17 cellular contexts compared by ENCODE assay signal in the genomic region with DNA sequence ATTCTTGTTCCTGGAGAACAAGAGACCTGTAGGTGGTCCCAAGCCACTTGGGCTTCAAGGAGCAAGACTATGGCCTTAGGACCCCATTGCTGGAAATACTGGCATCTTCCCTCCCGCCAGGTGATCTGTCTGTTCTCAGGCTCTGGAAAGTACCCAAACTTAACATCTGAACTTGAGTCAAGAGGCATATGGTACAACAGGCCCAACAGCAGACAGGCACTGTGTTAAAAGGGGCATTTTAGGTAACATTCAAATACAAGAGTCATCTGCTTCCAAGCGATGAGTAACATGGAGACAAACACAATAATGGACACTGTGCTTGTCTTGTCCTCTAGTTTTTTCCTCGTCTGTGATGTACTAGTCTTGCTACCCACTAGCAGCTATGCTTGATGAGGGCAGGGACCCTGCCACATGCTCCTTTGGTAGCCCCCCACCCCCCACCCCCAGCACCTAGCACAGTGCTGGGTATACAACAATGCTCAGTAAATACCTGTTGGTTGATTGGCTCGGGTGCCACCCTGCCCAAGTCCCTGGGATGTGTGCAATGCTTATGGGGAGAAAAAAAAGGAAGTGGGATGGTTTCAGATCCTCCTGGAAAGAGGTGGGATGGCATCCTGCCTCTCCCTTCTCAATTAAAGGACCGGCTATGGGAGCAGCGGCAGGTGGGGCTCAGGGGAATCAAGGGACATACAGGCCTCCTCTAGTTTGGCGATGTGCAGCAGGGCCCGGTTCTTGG. TPM values are rescaled to one million over a fixed set of nuclear protein-coding genes. Genes with fewer than 3 reads are reported as not detected.
DNase-seq lines count a peak whose midpoint lies in the region; ATAC-seq, FAIRE-seq and TF ChIP-seq lines count a peak whose summit lies in the region.
"Had no signal": no experiment of that assay in that cellular context is flagged by ENCODE, and none has a peak within 500 bp of the region (broad histone marks: within the 10 kb centered on the region; RNA-seq: fewer than 3 reads in every experiment).

No MANE protein-coding gene starts in this region.

- peaks cover 17% of the 10 kb centered on the region for H3K4me1 Mint-ChIP-seq in WTC11

- H2AFZ ChIP-seq in HepG2 (ENCODE audit: low read length), result no peak overlapping the region

- H4K20me1 ChIP-seq in HepG2 (ENCODE audit: insufficient read depth, low read length), result no peaks in the 10 kb centered on the region

- no peak overlapping the region for H3K4me3 Mint-ChIP-seq in WTC11
- H3K4me3 Mint-ChIP-seq: CD4-positive, alpha-beta memory T cell had no signal

- CTCF ChIA-PET in HepG2 (lab: Yijun Ruan, JAX; ENCODE audit: low intra/inter-chr PET ratio, low total read pairs) (interaction anchor here (0.7 to 1.2 kb wide), 2 partner anchors 41 to 51 kb away, joined by 3 to 6 read pairs; no protein-coding TSS in a partner anchor), RWPE1 (lab: Yijun Ruan, JAX) (interaction anchor here (0.6 to 1.5 kb wide), 2 partner anchors 8 to 328 kb away, joined by 3 to 6 read pairs; no protein-coding TSS in a partner anchor), WTC11 (lab: Charles Lee) (interaction anchor here (0.6 to 8.4 kb wide), 53 partner anchors 7 to 573 kb away, joined by 3 to 193 read pairs (median 6); partner anchors contain the start of genes CDK12, CSF3, MED24 and NR1D1)

- TF ChIP-seq RAD21 in HepG2 (CRISPR knock-in tag; IDR thresholded peaks at IDR 0.05), result no peak

- intact Hi-C loops in HepG2 (cut with micrococcal nuclease; ENCODE audit: unreplicated experiment) (no loop called here), right lobe of liver (cut with DNase I) (no loop called here)

- H3K4me1 ChIP-seq in HepG2 (ENCODE audit: insufficient read depth, low read length), result peaks cover 12% of the 10 kb centered on the region
- peaks cover 0 to 21% (median 7%) of the 10 kb centered on the region in 4 donors for H3K4me1 ChIP-seq in right lobe of liver

- no peak for TF ChIP-seq POLR2A in HepG2 (IDR thresholded peaks at IDR 0.05; ENCODE audit: insufficient read depth in 1 of 2, low read depth in 2 of 2, low read length in 2 of 2)
- TF ChIP-seq POLR2A in right lobe of liver (IDR thresholded peaks at IDR 0.05), result no peak

- no peaks in the 10 kb centered on the region for H3K9me3 Mint-ChIP-seq in WTC11
- H3K9me3 Mint-ChIP-seq: CD4-positive, alpha-beta memory T cell had no signal

- POLR2A ChIA-PET in HepG2 (lab: Yijun Ruan, JAX) (interaction anchor here (1.2 kb wide), 1 partner anchor 52 kb away, joined by 3 read pairs; no protein-coding TSS in a partner anchor), RWPE1 (lab: Yijun Ruan, JAX; ENCODE audit: low non-redundant PET) (no interaction called here), WTC11 (lab: Charles Lee) (interaction anchor here (0.6 to 1.5 kb wide), 5 partner anchors 12 to 141 kb away, joined by 3 to 10 read pairs (median 3); partner anchors contain the start of gene MED24)

- no peaks in the 10 kb centered on the region for H3K27me3 Mint-ChIP-seq in WTC11 (ENCODE audit: low read depth)
- H3K27me3 Mint-ChIP-seq: CD4-positive, alpha-beta memory T cell had no signal

- no peaks in the 10 kb centered on the region for H3K79me2 ChIP-seq in HepG2 (ENCODE audit: insufficient read depth, low read length)

- BruUV-seq in HepG2 (replicated peaks; lab: Mats Ljungman, UMichigan), result no TSS peak

- H3K36me3 ChIP-seq in HepG2 (replicated peaks in 1 of 2; ENCODE audit: control insufficient read depth in 1 of 2, insufficient read depth in 2 of 2, low read length in 2 of 2), result peaks cover 33 to 59% of the 10 kb centered on the region in 2 experiments; a peak in 4 of 5 replicates
- peaks cover 0 to 32% (median 2%) of the 10 kb centered on the region in 4 donors for H3K36me3 ChIP-seq in right lobe of liver

- H3K27ac ChIP-seq in HepG2 (ENCODE audit: extremely low read length, insufficient read depth, low read length) (no peak overlapping the region), right lobe of liver (no peak overlapping the region), RWPE1 (peak overlapping the region; percentile 7; the same call in 1 of the 2 replicates)

- H3K4me3 ChIP-seq in HepG2 (replicated peaks in 1 of 3; ENCODE audit: insufficient read depth in 1 of 3, low read depth in 2 of 3, low read length in 3 of 3), result no peak overlapping the region
- H3K4me3 ChIP-seq in right lobe of liver, result no peak overlapping the region

- H3K36me3 Mint-ChIP-seq in WTC11, result peaks cover 22% of the 10 kb centered on the region

- TF ChIP-seq EP300 in HepG2 (IDR thresholded peaks at IDR 0.05; ENCODE audit: low read depth in 2 of 2, low read length in 2 of 2) (no peak), HepG2 (CRISPR knock-in tag; IDR thresholded peaks at IDR 0.05; ENCODE audit: borderline replicate concordance) (no peak)

- in situ Hi-C loops in HepG2 (cut with HindIII; ENCODE audit: extremely low pct_ligation_motif_present, low pct_unique_long_range_greater_than_20kb), result loop anchor here (5.0 kb wide), 1 partner anchor 53 kb away; no protein-coding TSS in a partner anchor

- FAIRE-seq in HepG2 (lab: Jason Lieb, UNC), result peak; percentile 42
- FAIRE-seq: A204.1, D721Med had no signal

- H3K27ac Mint-ChIP-seq in WTC11, result no peak overlapping the region

- H3K4me2 ChIP-seq in HepG2 (ENCODE audit: low read depth, low read length), result no peak overlapping the region

- H3K9me3 ChIP-seq in HepG2 (ENCODE audit: low read length) (no peaks in the 10 kb centered on the region), right lobe of liver (no peaks in the 10 kb centered on the region)

- DNase-seq in HepG2 (ENCODE audit: low spot score) (no peak), right lobe of liver (no peak), RWPE1 (ENCODE audit: low spot score) (no peak), cerebellum (ENCODE audit: low spot score) (peak; percentile 45), omental fat pad (ENCODE audit: low spot score) (no peak), WTC11 (ENCODE audit: low spot score) (no peak), inferior parietal cortex (ENCODE audit: extremely low spot score) (no peak), pons (ENCODE audit: low spot score) (no peak)
- DNase-seq: CD4-positive, alpha-beta memory T cell; DMS79 treated with DMSO at 0.1 percent for 48 hours; NCI-H1417; NCI-H187 treated with DMSO at 0.1 percent for 48 hours; SIG-M5 had no signal

- TF ChIP-seq CTCF in HepG2 (CRISPR knock-in tag; IDR thresholded peaks at IDR 0.05) (no peak), right lobe of liver (IDR thresholded peaks at IDR 0.05) (no peak), RWPE1 (conservative IDR thresholded peaks at IDR 0.05; ENCODE audit: low read depth) (no peak), omental fat pad (IDR thresholded peaks at IDR 0.05) (no peak), WTC11 (IDR thresholded peaks at IDR 0.05) (no peak)

- no peak overlapping the region for H3K9ac ChIP-seq in HepG2 (ENCODE audit: insufficient read depth, low read depth, low read length)

- ATAC-seq in HepG2 (no peak), right lobe of liver (no peak), omental fat pad (ENCODE audit: low FRiP score) (no peak), WTC11 (no peak)

- H3K27me3 ChIP-seq in HepG2 (ENCODE audit: control insufficient read depth in 1 of 2, insufficient read depth in 2 of 2, low read length in 2 of 2) (no peaks in the 10 kb centered on the region), right lobe of liver (no peaks in the 10 kb centered on the region)

- WGBS in HepG2 (ENCODE audit: low lambda C conversion rate), result 93% methylated on average over 8 of the region's 8 CpGs
- 82% methylated on average over 4 of the region's 8 CpGs for WGBS in right lobe of liver (ENCODE audit: insufficient coverage, low coverage, low lambda C conversion rate, missing lambda C conversion rate)

RNA-seq across cellular contexts. Expression of gene CSF3, which starts 19.4 kb away (rescaled TPM):
- total RNA-seq in HepG2 (2016; rRNA removed; fragmentation: Illumina TruSeq; extraction: Trizol) (not detected in 2 replicates), right lobe of liver (under 1 TPM in 1 of 6 experiments, not detected in 5; 0.31 TPM), cerebellum (0.27 TPM), omental fat pad (10 to 100 TPM in 2 of 4 donors, not detected in 2; 51.8 to 75.2 TPM), WTC11 (2021) (not detected in 3 replicates)
- total RNA-seq in HepG2 (2016; cell fraction: cytosol; rRNA removed; fragmentation: Illumina TruSeq; extraction: Trizol; ENCODE audit: low read depth), result not detected in 2 replicates
- total RNA-seq in HepG2 (2016; cell fraction: insoluble cytoplasmic fraction; rRNA removed; fragmentation: Illumina TruSeq; extraction: Trizol), result not detected in 2 replicates
- not detected in 2 replicates for total RNA-seq in HepG2 (2016; cell fraction: membrane; rRNA removed; fragmentation: Illumina TruSeq; extraction: Trizol)
- total RNA-seq in HepG2 (2016; cell fraction: nucleus; rRNA removed; fragmentation: Illumina TruSeq; extraction: Trizol), result not detected in 2 replicates
- 0.07 and 0.09 TPM in 2 replicates for polyA plus RNA-seq in HepG2 (2011; rRNA removed)
- 0.03 and 0.12 TPM in 2 replicates for polyA plus RNA-seq in HepG2 (2011; cell fraction: cytosol; rRNA removed)
- 0.23 and 0.47 TPM in 2 replicates for polyA plus RNA-seq in HepG2 (2011; cell fraction: nucleus; rRNA removed)
- polyA plus RNA-seq in HepG2 (2012), result not detected in 2 replicates
- polyA plus RNA-seq in HepG2 (2016; cell fraction: cytosol; fragmentation: Illumina TruSeq; extraction: Trizol; ENCODE audit: low read depth), result not detected in 2 replicates
- polyA plus RNA-seq in HepG2 (2016; cell fraction: insoluble cytoplasmic fraction; fragmentation: Illumina TruSeq; extraction: Trizol; ENCODE audit: low read depth), result not detected in 2 replicates
- not detected in 2 replicates for polyA plus RNA-seq in HepG2 (2016; cell fraction: membrane; fragmentation: Illumina TruSeq; extraction: Trizol; ENCODE audit: low read depth)
- polyA plus RNA-seq in HepG2 (2016; cell fraction: nucleus; fragmentation: Illumina TruSeq; extraction: Trizol; ENCODE audit: insufficient read depth, low read depth), result 0.39 TPM in 1 of 2 replicates, not detected in the other
- polyA minus RNA-seq in HepG2 (2011; rRNA and poly(A)+ RNA removed; ENCODE audit: low replicate concordance), result 0.40 TPM in 1 of 2 replicates, not detected in the other
- not detected in 2 replicates for polyA minus RNA-seq in HepG2 (2011; cell fraction: cytosol; rRNA and poly(A)+ RNA removed)
- not detected in 2 replicates for polyA minus RNA-seq in HepG2 (2011; cell fraction: nucleus; rRNA and poly(A)+ RNA removed)
- total RNA-seq: CD4-positive, alpha-beta memory T cell; RPMI7951 had no signal
- polyA plus RNA-seq: BJ; CD4-positive, alpha-beta memory T cell had no signal

RNA-seq across cellular contexts. Expression of gene MED24, which starts 19.6 kb away (rescaled TPM):
- total RNA-seq in HepG2 (2016; rRNA removed; fragmentation: Illumina TruSeq; extraction: Trizol) (51.1 and 66.5 TPM in 2 replicates), right lobe of liver (10 to 100 TPM; 29.0 to 38.2 (median 35.9) TPM), cerebellum (75.9 TPM), omental fat pad (10 to 100 TPM; 40.0 to 53.6 (median 49.2) TPM), WTC11 (2021) (95.5 to 107 TPM (median 103 TPM) in 3 replicates)
- 14.5 and 17.6 TPM in 2 replicates for total RNA-seq in HepG2 (2016; cell fraction: cytosol; rRNA removed; fragmentation: Illumina TruSeq; extraction: Trizol; ENCODE audit: low read depth)
- 50.7 and 65.1 TPM in 2 replicates for total RNA-seq in HepG2 (2016; cell fraction: insoluble cytoplasmic fraction; rRNA removed; fragmentation: Illumina TruSeq; extraction: Trizol)
- total RNA-seq in HepG2 (2016; cell fraction: membrane; rRNA removed; fragmentation: Illumina TruSeq; extraction: Trizol), result 26.0 and 27.2 TPM in 2 replicates
- 65.1 and 70.6 TPM in 2 replicates for total RNA-seq in HepG2 (2016; cell fraction: nucleus; rRNA removed; fragmentation: Illumina TruSeq; extraction: Trizol)
- 67.7 and 78.0 TPM in 2 replicates for polyA plus RNA-seq in HepG2 (2011; rRNA removed)
- polyA plus RNA-seq in HepG2 (2011; cell fraction: cytosol; rRNA removed), result 28.7 and 32.2 TPM in 2 replicates
- polyA plus RNA-seq in HepG2 (2011; cell fraction: nucleus; rRNA removed), result 613 and 896 TPM in 2 replicates
- polyA plus RNA-seq in HepG2 (2012), result 70.6 and 74.6 TPM in 2 replicates
- 9.7 and 12.0 TPM in 2 replicates for polyA plus RNA-seq in HepG2 (2016; cell fraction: cytosol; fragmentation: Illumina TruSeq; extraction: Trizol; ENCODE audit: low read depth)
- polyA plus RNA-seq in HepG2 (2016; cell fraction: insoluble cytoplasmic fraction; fragmentation: Illumina TruSeq; extraction: Trizol; ENCODE audit: low read depth), result 46.8 and 59.5 TPM in 2 replicates
- polyA plus RNA-seq in HepG2 (2016; cell fraction: membrane; fragmentation: Illumina TruSeq; extraction: Trizol; ENCODE audit: low read depth), result 20.4 and 23.8 TPM in 2 replicates
- polyA plus RNA-seq in HepG2 (2016; cell fraction: nucleus; fragmentation: Illumina TruSeq; extraction: Trizol; ENCODE audit: insufficient read depth, low read depth), result 182 and 188 TPM in 2 replicates
- polyA minus RNA-seq in HepG2 (2011; rRNA and poly(A)+ RNA removed; ENCODE audit: low replicate concordance), result 133 and 240 TPM in 2 replicates
- 49.1 and 58.4 TPM in 2 replicates for polyA minus RNA-seq in HepG2 (2011; cell fraction: cytosol; rRNA and poly(A)+ RNA removed)
- polyA minus RNA-seq in HepG2 (2011; cell fraction: nucleus; rRNA and poly(A)+ RNA removed), result 159 and 161 TPM in 2 replicates

RNA-seq across cellular contexts. Expression of gene THRA, which starts 28.2 kb away (rescaled TPM):
- total RNA-seq in HepG2 (2016; rRNA removed; fragmentation: Illumina TruSeq; extraction: Trizol), result 9.9 and 10.4 TPM in 2 replicates
- 4.9 and 5.0 TPM in 2 replicates for total RNA-seq in HepG2 (2016; cell fraction: cytosol; rRNA removed; fragmentation: Illumina TruSeq; extraction: Trizol; ENCODE audit: low read depth)
- 8.1 and 10.9 TPM in 2 replicates for total RNA-seq in HepG2 (2016; cell fraction: insoluble cytoplasmic fraction; rRNA removed; fragmentation: Illumina TruSeq; extraction: Trizol)
- total RNA-seq in HepG2 (2016; cell fraction: membrane; rRNA removed; fragmentation: Illumina TruSeq; extraction: Trizol), result 12.8 TPM in 2 replicates
- total RNA-seq in HepG2 (2016; cell fraction: nucleus; rRNA removed; fragmentation: Illumina TruSeq; extraction: Trizol), result 5.9 and 6.8 TPM in 2 replicates
- 8.0 and 8.6 TPM in 2 replicates for polyA plus RNA-seq in HepG2 (2011; rRNA removed)
- 7.7 and 8.0 TPM in 2 replicates for polyA plus RNA-seq in HepG2 (2011; cell fraction: cytosol; rRNA removed)
- polyA plus RNA-seq in HepG2 (2011; cell fraction: nucleus; rRNA removed), result 12.1 and 13.6 TPM in 2 replicates
- 11.6 and 15.5 TPM in 2 replicates for polyA plus RNA-seq in HepG2 (2012)
- 4.3 TPM in 2 replicates for polyA plus RNA-seq in HepG2 (2016; cell fraction: cytosol; fragmentation: Illumina TruSeq; extraction: Trizol; ENCODE audit: low read depth)
- 8.0 and 12.4 TPM in 2 replicates for polyA plus RNA-seq in HepG2 (2016; cell fraction: insoluble cytoplasmic fraction; fragmentation: Illumina TruSeq; extraction: Trizol; ENCODE audit: low read depth)
- 9.9 and 10.7 TPM in 2 replicates for polyA plus RNA-seq in HepG2 (2016; cell fraction: membrane; fragmentation: Illumina TruSeq; extraction: Trizol; ENCODE audit: low read depth)
- polyA plus RNA-seq in HepG2 (2016; cell fraction: nucleus; fragmentation: Illumina TruSeq; extraction: Trizol; ENCODE audit: insufficient read depth, low read depth), result 11.5 and 12.3 TPM in 2 replicates
- polyA minus RNA-seq in HepG2 (2011; rRNA and poly(A)+ RNA removed; ENCODE audit: low replicate concordance), result 14.3 and 17.9 TPM in 2 replicates
- 5.3 and 7.4 TPM in 2 replicates for polyA minus RNA-seq in HepG2 (2011; cell fraction: cytosol; rRNA and poly(A)+ RNA removed)
- polyA minus RNA-seq in HepG2 (2011; cell fraction: nucleus; rRNA and poly(A)+ RNA removed), result 7.2 and 7.5 TPM in 2 replicates
- 1 to 10 TPM; 3.7 to 9.4 (median 7.7) TPM for total RNA-seq in right lobe of liver
- total RNA-seq in cerebellum, result 69.7 TPM
- total RNA-seq in omental fat pad, result 10 to 100 TPM; 35.7 to 87.2 (median 55.2) TPM
- 11.9 to 15.9 TPM (median 12.0 TPM) in 3 replicates for total RNA-seq in WTC11 (2021)

RNA-seq across cellular contexts. Expression of gene PSMD3, which starts 54.0 kb away (rescaled TPM):
- total RNA-seq in HepG2 (2016; rRNA removed; fragmentation: Illumina TruSeq; extraction: Trizol) (114 and 146 TPM in 2 replicates), right lobe of liver (10 to 100 TPM; 58.3 to 85.3 (median 67.4) TPM), cerebellum (50.5 TPM), omental fat pad (10 to 100 TPM; 75.3 to 98.0 (median 79.4) TPM), WTC11 (2021) (157 to 190 TPM (median 158 TPM) in 3 replicates)
- total RNA-seq in HepG2 (2016; cell fraction: cytosol; rRNA removed; fragmentation: Illumina TruSeq; extraction: Trizol; ENCODE audit: low read depth), result 19.9 and 20.3 TPM in 2 replicates
- total RNA-seq in HepG2 (2016; cell fraction: insoluble cytoplasmic fraction; rRNA removed; fragmentation: Illumina TruSeq; extraction: Trizol), result 99.4 and 154 TPM in 2 replicates
- 37.5 and 39.8 TPM in 2 replicates for total RNA-seq in HepG2 (2016; cell fraction: membrane; rRNA removed; fragmentation: Illumina TruSeq; extraction: Trizol)
- total RNA-seq in HepG2 (2016; cell fraction: nucleus; rRNA removed; fragmentation: Illumina TruSeq; extraction: Trizol), result 88.8 and 102 TPM in 2 replicates
- 97.4 and 118 TPM in 2 replicates for polyA plus RNA-seq in HepG2 (2011; rRNA removed)
- 82.0 and 93.0 TPM in 2 replicates for polyA plus RNA-seq in HepG2 (2011; cell fraction: cytosol; rRNA removed)
- polyA plus RNA-seq in HepG2 (2011; cell fraction: nucleus; rRNA removed), result 117 and 120 TPM in 2 replicates
- 97.2 and 131 TPM in 2 replicates for polyA plus RNA-seq in HepG2 (2012)
- 14.5 and 14.8 TPM in 2 replicates for polyA plus RNA-seq in HepG2 (2016; cell fraction: cytosol; fragmentation: Illumina TruSeq; extraction: Trizol; ENCODE audit: low read depth)
- polyA plus RNA-seq in HepG2 (2016; cell fraction: insoluble cytoplasmic fraction; fragmentation: Illumina TruSeq; extraction: Trizol; ENCODE audit: low read depth), result 110 and 126 TPM in 2 replicates
- polyA plus RNA-seq in HepG2 (2016; cell fraction: membrane; fragmentation: Illumina TruSeq; extraction: Trizol; ENCODE audit: low read depth), result 20.5 and 22.5 TPM in 2 replicates
- polyA plus RNA-seq in HepG2 (2016; cell fraction: nucleus; fragmentation: Illumina TruSeq; extraction: Trizol; ENCODE audit: insufficient read depth, low read depth), result 160 and 165 TPM in 2 replicates
- polyA minus RNA-seq in HepG2 (2011; rRNA and poly(A)+ RNA removed; ENCODE audit: low replicate concordance), result 151 and 161 TPM in 2 replicates
- 49.5 and 51.3 TPM in 2 replicates for polyA minus RNA-seq in HepG2 (2011; cell fraction: cytosol; rRNA and poly(A)+ RNA removed)
- 34.4 and 36.3 TPM in 2 replicates for polyA minus RNA-seq in HepG2 (2011; cell fraction: nucleus; rRNA and poly(A)+ RNA removed)
